ENCODE assay signal across 8 cellular contexts in the genomic region with DNA sequence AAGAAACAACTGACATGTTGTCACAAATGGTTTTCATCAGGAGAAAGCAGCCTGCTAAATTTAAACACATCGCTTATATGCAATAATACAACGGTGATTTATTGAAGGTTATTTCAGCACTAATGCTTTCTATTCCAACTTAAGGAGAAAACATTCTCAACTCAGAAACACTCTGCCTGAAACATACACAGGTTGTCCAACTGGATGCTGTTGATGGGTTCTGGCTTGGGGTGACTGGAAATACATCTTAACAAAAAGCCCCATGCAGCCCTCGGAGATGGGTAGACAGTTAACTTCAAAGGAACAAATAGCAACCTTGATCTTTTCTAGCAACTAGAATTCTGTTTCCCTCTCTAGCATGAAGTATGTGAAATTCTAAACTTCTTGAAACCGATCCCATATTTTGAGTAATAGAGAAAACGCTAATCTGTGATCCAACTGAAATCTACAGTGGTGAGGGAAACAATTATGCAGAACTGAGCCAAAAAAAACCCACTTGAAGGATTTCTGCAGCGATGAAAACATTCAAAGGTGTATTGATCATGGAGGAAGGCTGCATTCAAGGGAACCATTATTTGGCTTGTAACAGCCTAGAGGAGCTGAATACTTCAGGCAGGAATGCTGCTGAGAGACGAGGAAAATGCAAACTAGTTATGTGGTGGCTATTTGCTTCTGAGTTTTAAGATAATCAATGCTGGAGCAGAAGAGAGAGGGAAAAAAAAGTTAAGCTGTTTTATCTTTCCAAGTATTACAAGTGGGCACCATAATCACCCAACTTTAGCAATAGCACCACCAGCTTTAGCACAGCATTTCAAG. TPM values are rescaled to one million over a fixed set of nuclear protein-coding genes. Genes with fewer than 3 reads are reported as not detected.
DNase-seq lines count a peak whose midpoint lies in the region; ATAC-seq and TF ChIP-seq lines count a peak whose summit lies in the region.

No MANE protein-coding gene starts in this region.

- H3K9me3 ChIP-seq in cardiac muscle cell (ENCODE audit: low read depth) = no peaks in the 10 kb centered on the region
- H3K9me3 ChIP-seq in colonic mucosa = no peaks in the 10 kb centered on the region
- no peaks in the 10 kb centered on the region for H3K9me3 ChIP-seq in uterus

- H3K23ac ChIP-seq in mesendoderm (ENCODE audit: low read length) = peak overlapping the region; percentile 83

- no peak overlapping the region for H3K4me3 ChIP-seq in cardiac muscle cell
- H3K4me3 ChIP-seq in colonic mucosa = no peak overlapping the region
- no peak overlapping the region for H3K4me3 ChIP-seq in mesendoderm (ENCODE audit: low read length)
- no peak overlapping the region for H3K4me3 ChIP-seq in uterus

- no peak overlapping the region for H3K4ac ChIP-seq in mesendoderm (ENCODE audit: low read depth, low read length)

- WGBS in mesendoderm (ENCODE audit: extremely low coverage, insufficient coverage, low lambda C conversion rate) = no CpG with 5 or more reads among the region's 7 CpGs

- DNase-seq in cardiac muscle cell (ENCODE audit: low read depth in 1 of 2, low spot score in 1 of 2) = no peak
- no peak for DNase-seq in Right ventricle myocardium superior
- no peak for DNase-seq in colonic mucosa
- peak; percentile 65 for DNase-seq in mesendoderm
- no peak for DNase-seq in uterus
- no peak for DNase-seq in effector CD4-positive, alpha-beta T cell
- DNase-seq in NCI-H2081 (lab: John Stamatoyannopoulos, UW) = no peak
- no peak for DNase-seq in DMS79 (lab: John Stamatoyannopoulos, UW)

- H4K8ac ChIP-seq in mesendoderm (ENCODE audit: low read depth, low read length) = peak overlapping the region; percentile 56

- H3K36me3 ChIP-seq in cardiac muscle cell (no peaks in the 10 kb centered on the region), colonic mucosa (no peaks in the 10 kb centered on the region), mesendoderm (ENCODE audit: control insufficient read depth, insufficient read depth, low read length) (no peaks in the 10 kb centered on the region), uterus (no peaks in the 10 kb centered on the region)

- no peak overlapping the region for H3K4me2 ChIP-seq in mesendoderm (ENCODE audit: low read length)

- H3K18ac ChIP-seq in mesendoderm (ENCODE audit: low read length) = peak overlapping the region; percentile 99

- peaks cover 55% of the 10 kb centered on the region for H3K79me2 ChIP-seq in mesendoderm (ENCODE audit: control insufficient read depth, insufficient read depth, low read length)

- no peak overlapping the region for H2AK5ac ChIP-seq in mesendoderm (ENCODE audit: low read length)

- H3K27ac ChIP-seq in cardiac muscle cell (peak overlapping the region; percentile 98), colonic mucosa (peak overlapping the region; percentile 1), mesendoderm (ENCODE audit: low read depth, low read length) (peak overlapping the region; percentile 97), uterus (peak overlapping the region; percentile 42 to 99)

- no peak for ATAC-seq in Right ventricle myocardium superior (ENCODE audit: poor library complexity)

- peak overlapping the region; percentile 61 for H3K56ac ChIP-seq in mesendoderm (ENCODE audit: low read length)

- TF ChIP-seq POLR2A in uterus (IDR thresholded peaks at IDR 0.05) = no peak

- H2BK120ac ChIP-seq in mesendoderm (ENCODE audit: low read depth, low read length) = peak overlapping the region; percentile 65

- peaks cover 7% of the 10 kb centered on the region for H3K79me1 ChIP-seq in mesendoderm (ENCODE audit: low read length)

- peaks cover 77% of the 10 kb centered on the region for H3K4me1 ChIP-seq in cardiac muscle cell (ENCODE audit: low read depth)
- peaks cover 10% of the 10 kb centered on the region for H3K4me1 ChIP-seq in colonic mucosa
- peaks cover 53% of the 10 kb centered on the region for H3K4me1 ChIP-seq in mesendoderm (ENCODE audit: control insufficient read depth, low read depth, low read length)
- H3K4me1 ChIP-seq in uterus = peaks cover 18 to 31% of the 10 kb centered on the region in 2 donors

- H2BK15ac ChIP-seq in mesendoderm (replicated peaks; ENCODE audit: low read depth) = peak overlapping the region; percentile 79

- H3K9ac ChIP-seq in colonic mucosa (ENCODE audit: low read depth in 2 of 2, low read length in 2 of 2) (peak overlapping the region in 1 of 2 donors; percentile 30), mesendoderm (ENCODE audit: low read length) (peak overlapping the region; percentile 16)

- no peak for TF ChIP-seq CTCF in cardiac muscle cell (IDR thresholded peaks at IDR 0.05; ENCODE audit: low read depth, low read length)
- TF ChIP-seq CTCF in colonic mucosa (IDR thresholded peaks at IDR 0.05) = no peak
- no peak for TF ChIP-seq CTCF in uterus (IDR thresholded peaks at IDR 0.05)

- peak overlapping the region; percentile 26 for H2BK5ac ChIP-seq in mesendoderm (ENCODE audit: low read length)

- no peaks in the 10 kb centered on the region for H3K27me3 ChIP-seq in cardiac muscle cell
- no peaks in the 10 kb centered on the region for H3K27me3 ChIP-seq in colonic mucosa
- no peaks in the 10 kb centered on the region for H3K27me3 ChIP-seq in mesendoderm (ENCODE audit: insufficient read depth, low read length, poor library complexity)
- no peaks in the 10 kb centered on the region for H3K27me3 ChIP-seq in uterus

- intact Hi-C loops in Right ventricle myocardium superior (cut with DNase I) = no loop called here
- intact Hi-C loops in colonic mucosa (cut with DNase I) = no loop called here
- intact Hi-C loops in uterus (cut with DNase I; ENCODE audit: low total_unique reads) = no loop called here

- no peak overlapping the region for H4K5ac ChIP-seq in mesendoderm (ENCODE audit: low read length)

RNA-seq across cellular contexts. Expression of gene ZMYND8, which starts 6.9 kb away (rescaled TPM):
- total RNA-seq in cardiac muscle cell (33.0 and 45.0 TPM in 2 replicates), Right ventricle myocardium superior (37.7 TPM), colonic mucosa (10 to 100 TPM; 45.4 to 53.1 TPM), uterus (10 to 100 TPM; 10.2 to 26.7 (median 16.0) TPM)
- polyA plus RNA-seq in cardiac muscle cell = 27.5 and 27.6 TPM in 2 replicates
- polyA plus RNA-seq in mesendoderm (2013, experiment 1 of 2) = 29.6 TPM
- 30.9 TPM for polyA plus RNA-seq in mesendoderm (2013, experiment 2 of 2)

Comparison
In these comparisons a context has a peak if more than half of its experiments do, and no peak if none do; other contexts are left out.
1. H3K27ac ChIP-seq: peak in every context shown above with its lines; median percentile 98 in cardiac muscle cell; 97 in mesendoderm; 70 in uterus; 1 in colonic mucosa.